ENCODE assay signal across 11 cellular contexts in the genomic region with DNA sequence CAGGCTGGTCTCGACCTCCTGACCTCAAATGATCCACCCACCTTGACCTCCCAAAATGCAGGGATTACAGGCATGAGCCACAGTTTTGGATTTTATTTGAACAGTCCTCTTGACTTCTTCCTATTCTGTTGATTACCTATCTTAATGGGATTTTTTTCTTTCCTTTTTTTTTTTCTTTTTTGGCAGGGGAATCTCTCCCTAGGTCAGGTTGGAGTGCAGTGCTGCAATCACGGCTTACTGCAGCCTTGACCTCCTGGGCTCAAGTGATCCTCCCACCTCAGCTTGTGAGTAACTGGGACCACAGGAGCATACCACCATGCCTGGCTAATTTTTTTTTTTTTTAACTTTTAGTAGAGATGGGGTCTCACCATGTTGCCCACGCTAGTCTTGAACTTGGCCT. TPM values are rescaled to one million over a fixed set of nuclear protein-coding genes. Genes with fewer than 3 reads are reported as not detected.
A peak's percentile ranks its signal among the peaks of the same experiment; 100 is the strongest.
DNase-seq lines count a peak whose midpoint lies in the region; ATAC-seq and TF ChIP-seq lines count a peak whose summit lies in the region.
"Had no signal": no experiment of that assay in that cellular context is flagged by ENCODE, and none has a peak within 500 bp of the region (broad histone marks: within the 10 kb centered on the region; RNA-seq: fewer than 3 reads in every experiment).

No MANE protein-coding gene starts in this region.

- CTCF ChIA-PET in activated CD4-positive, alpha-beta memory T cell treated with anti-CD3 and anti-CD28 coated beads for 36 hours (lab: Charles Lee) = interaction anchor here (0.7 to 5.1 kb wide), 3 partner anchors 23 to 377 kb away, joined by 3 to 42 read pairs (median 5); a partner anchor contains a TSS

- peak overlapping the region; percentile 45 for H3K27ac Mint-ChIP-seq in stimulated activated naive CD8-positive, alpha-beta T cell treated with anti-CD3 and anti-CD28 coated beads, Interleukin-15, Interleukin-2, amounts not matched to agents 100 ng/mL and 50 ng/mL, for 24 hours
- H3K27ac Mint-ChIP-seq in activated CD4-positive, alpha-beta memory T cell treated with anti-CD3 and anti-CD28 coated beads for 36 hours = peak overlapping the region; percentile 100

- no peaks in the 10 kb centered on the region for H3K27me3 ChIP-seq in Peyer's patch
- H3K27me3 ChIP-seq: SJSA1 had no signal

- peak overlapping the region in 1 of 4 donors; percentile 28 for H3K27ac ChIP-seq in Peyer's patch
- H3K27ac ChIP-seq: SJSA1 had no signal

- intact Hi-C loops in activated CD4-positive, alpha-beta memory T cell treated with anti-CD3 and anti-CD28 coated beads for 36 hours (cut with micrococcal nuclease) = no loop called here

- DNase-seq in stimulated activated naive CD8-positive, alpha-beta T cell treated with anti-CD3 and anti-CD28 coated beads, Interleukin-15, Interleukin-2, amounts not matched to agents 100 U/mL and 50 U/mL, for 24 hours = no peak
- no peak for DNase-seq in activated CD4-positive, alpha-beta memory T cell treated with anti-CD3 and anti-CD28 coated beads for 36 hours
- no peak for DNase-seq in stimulated activated CD4-positive, alpha-beta T cell treated with anti-CD3 and anti-CD28 coated beads, Interleukin-4, amount 100 ng/mL, for 24 hours
- DNase-seq in NCI-H2227 treated with DMSO at 0.1 percent for 48 hours (lab: John Stamatoyannopoulos, UW) (no peak), Peyer's patch (no peak)
- no peak for DNase-seq in NK-92 treated with Interleukin-12 subunit alpha and Interleukin-12 subunit beta, amount 100 ng/mL, for 24 hours (lab: John Stamatoyannopoulos, UW)
- DNase-seq: NCI-H2029, occipital lobe had no signal

- H3K36me3 Mint-ChIP-seq in stimulated activated naive CD8-positive, alpha-beta T cell treated with anti-CD3 and anti-CD28 coated beads, Interleukin-15, Interleukin-2, amounts not matched to agents 100 ng/mL and 50 ng/mL, for 24 hours (ENCODE audit: low read depth) = peaks cover 71% of the 10 kb centered on the region
- H3K36me3 Mint-ChIP-seq in activated CD4-positive, alpha-beta memory T cell treated with anti-CD3 and anti-CD28 coated beads for 36 hours = peaks cover 67% of the 10 kb centered on the region

- TF ChIP-seq POLR2A in Peyer's patch (IDR thresholded peaks at IDR 0.05) = no peak

- POLR2A ChIA-PET in activated CD4-positive, alpha-beta memory T cell treated with anti-CD3 and anti-CD28 coated beads for 36 hours (lab: Charles Lee) = interaction anchor here (1.2 to 6.4 kb wide), 2 partner anchors 9 to 21 kb away, joined by 3 to 124 read pairs; a partner anchor contains a TSS

- peak overlapping the region; percentile 97 for H3K4me3 Mint-ChIP-seq in stimulated activated naive CD8-positive, alpha-beta T cell treated with anti-CD3 and anti-CD28 coated beads, Interleukin-15, Interleukin-2, amounts not matched to agents 100 ng/mL and 50 ng/mL, for 24 hours
- peak overlapping the region; percentile 99 for H3K4me3 Mint-ChIP-seq in activated CD4-positive, alpha-beta memory T cell treated with anti-CD3 and anti-CD28 coated beads for 36 hours

- H3K27me3 Mint-ChIP-seq in stimulated activated naive CD8-positive, alpha-beta T cell treated with anti-CD3 and anti-CD28 coated beads, Interleukin-15, Interleukin-2, amounts not matched to agents 100 ng/mL and 50 ng/mL, for 24 hours = no peaks in the 10 kb centered on the region
- H3K27me3 Mint-ChIP-seq in activated CD4-positive, alpha-beta memory T cell treated with anti-CD3 and anti-CD28 coated beads for 36 hours = peaks cover 2% of the 10 kb centered on the region

- no peak for TF ChIP-seq CTCF in Peyer's patch (IDR thresholded peaks at IDR 0.05)

- H3K36me3 ChIP-seq in Peyer's patch = no peaks in the 10 kb centered on the region

- peaks cover 0 to 37% (median 6%) of the 10 kb centered on the region in 4 donors for H3K4me1 ChIP-seq in Peyer's patch

- H3K4me1 Mint-ChIP-seq in stimulated activated naive CD8-positive, alpha-beta T cell treated with anti-CD3 and anti-CD28 coated beads, Interleukin-15, Interleukin-2, amounts not matched to agents 100 ng/mL and 50 ng/mL, for 24 hours (ENCODE audit: low read depth) = peaks cover 76% of the 10 kb centered on the region
- peaks cover 64% of the 10 kb centered on the region for H3K4me1 Mint-ChIP-seq in activated CD4-positive, alpha-beta memory T cell treated with anti-CD3 and anti-CD28 coated beads for 36 hours (ENCODE audit: low read depth)

- H3K9me3 ChIP-seq in Peyer's patch = no peaks in the 10 kb centered on the region
- H3K9me3 ChIP-seq: SJSA1 had no signal

- H3K4me3 ChIP-seq in iPS-11a (ENCODE audit: low read depth, low read length) (peak overlapping the region; percentile 2), Peyer's patch (no peak overlapping the region)
- H3K4me3 ChIP-seq: SJSA1 had no signal

- H3K9me3 Mint-ChIP-seq in stimulated activated naive CD8-positive, alpha-beta T cell treated with anti-CD3 and anti-CD28 coated beads, Interleukin-15, Interleukin-2, amounts not matched to agents 100 ng/mL and 50 ng/mL, for 24 hours = no peaks in the 10 kb centered on the region
- no peaks in the 10 kb centered on the region for H3K9me3 Mint-ChIP-seq in activated CD4-positive, alpha-beta memory T cell treated with anti-CD3 and anti-CD28 coated beads for 36 hours

- ATAC-seq in stimulated activated naive CD8-positive, alpha-beta T cell treated with anti-CD3 and anti-CD28 coated beads, Interleukin-15, Interleukin-2, amounts not matched to agents 100 U/mL and 50 U/mL, for 24 hours = no peak

RNA-seq across cellular contexts. Expression of a gene that starts 2.8 kb away (rescaled TPM):
- 100 to 1,000 TPM; 518 to 525 TPM for total RNA-seq in activated CD4-positive, alpha-beta memory T cell treated with anti-CD3 and anti-CD28 coated beads for 36 hours
- total RNA-seq in Peyer's patch = 10 to 100 TPM; 15.1 to 24.8 (median 16.2) TPM

RNA-seq across cellular contexts. Expression of a gene that starts 22.5 kb away (rescaled TPM):
- 100 to 1,000 TPM; 159 to 170 TPM for total RNA-seq in activated CD4-positive, alpha-beta memory T cell treated with anti-CD3 and anti-CD28 coated beads for 36 hours
- 100 to 1,000 TPM in 1 of 4 donors, 10 to 100 TPM in 3; 46.7 to 102 (median 77.6) TPM for total RNA-seq in Peyer's patch

RNA-seq across cellular contexts. Expression of a gene that starts 53.5 kb away (rescaled TPM):
- total RNA-seq in activated CD4-positive, alpha-beta memory T cell treated with anti-CD3 and anti-CD28 coated beads for 36 hours = 10 to 100 TPM; 97.2 to 99.8 TPM
- total RNA-seq in Peyer's patch = 10 to 100 TPM; 17.7 to 72.6 (median 28.0) TPM

Comparison
In these comparisons a context has a peak if more than half of its experiments do, and no peak if none do; other contexts are left out.
1. RNA of a gene that starts 2.8 kb away (total RNA-seq): 518 to 525 TPM in activated CD4-positive, alpha-beta memory T cell treated with anti-CD3 and anti-CD28 coated beads for 36 hours; 15.1 to 24.8 TPM in Peyer's patch; every median in the first group is over 10 times any median in the second.